In the genomic region with DNA sequence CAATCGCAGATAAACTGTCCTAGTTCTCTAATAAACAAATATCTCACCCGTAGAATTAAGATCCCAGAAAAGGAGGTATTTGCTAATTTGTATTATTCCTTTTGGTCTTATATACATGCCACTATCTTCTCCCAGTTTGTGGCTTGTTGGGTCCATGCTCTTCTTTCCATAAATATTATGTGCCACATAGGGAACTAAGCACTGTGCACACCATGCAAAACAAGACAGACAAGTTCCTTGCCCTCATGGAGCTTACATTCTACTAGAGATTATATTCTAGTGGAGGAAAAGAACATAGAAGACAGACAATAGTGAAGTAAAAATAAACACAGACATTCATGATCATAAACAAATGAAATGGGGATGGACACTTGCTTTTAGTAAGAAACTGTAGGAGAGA, we compare ENCODE assay signal across 23 cellular contexts.
"Had no signal": no experiment of that assay in that cellular context is flagged by ENCODE, and none has a peak within 500 bp of the region (broad histone marks: within the 10 kb centered on the region; RNA-seq: fewer than 3 reads in every experiment).

No MANE protein-coding gene starts in this region.

- DNase-seq: activated CD4-positive, alpha-beta T cell treated with anti-CD3 and anti-CD28 coated beads for 4 hours; activated CD4-positive, alpha-beta T cell treated with anti-CD3 and anti-CD28 coated beads, Interleukin-2, amount 50 U/mL, for 48 hours; activated gamma-delta T cell treated with Interleukin-2 at 50 U/mL for 16 hours; activated naive CD4-positive, alpha-beta T cell treated with anti-CD3 and anti-CD28 coated beads, Interleukin-2, amount 10 ng/mL, durations not matched to agents 7 days and 5 days; activated naive CD8-positive, alpha-beta T cell treated with anti-CD3 and anti-CD28 coated beads, Interleukin-2, amount 10 ng/mL, durations not matched to agents 7 days and 5 days; activated T-cell treated with anti-CD3 and anti-CD28 coated beads, Interleukin-2, amount 50 U/mL, for 1 hour; aorta; IMR-90; KG1; MV-4-11; NCI-H1105; NCI-H1436; NCI-H1694 treated with DMSO at 0.1 percent for 48 hours; NCI-H2029 treated with DMSO at 0.1 percent for 48 hours; NCI-H345; NCI-H510A; NCI-H526 treated with DMSO at 0.1 percent for 48 hours; NCI-H82; SIG-M5; T-cell had no signal

- H3K27me3 Mint-ChIP-seq: activated naive CD4-positive, alpha-beta T cell treated with anti-CD3 and anti-CD28 coated beads, Interleukin-2, amount 10 ng/mL, durations not matched to agents 7 days and 5 days; activated naive CD8-positive, alpha-beta T cell treated with anti-CD3 and anti-CD28 coated beads, Interleukin-2, amount 10 ng/mL, durations not matched to agents 7 days and 5 days; central memory CD8-positive, alpha-beta T cell; T-cell had no signal

- H3K27ac Mint-ChIP-seq: activated naive CD4-positive, alpha-beta T cell treated with anti-CD3 and anti-CD28 coated beads, Interleukin-2, amount 10 ng/mL, durations not matched to agents 7 days and 5 days; activated naive CD8-positive, alpha-beta T cell treated with anti-CD3 and anti-CD28 coated beads, Interleukin-2, amount 10 ng/mL, durations not matched to agents 7 days and 5 days; T-cell had no signal

- FAIRE-seq: bronchial epithelial cell had no signal

- ATAC-seq: activated CD4-positive, CD25-positive, alpha-beta regulatory T cell treated with anti-CD3 and anti-CD28 coated beads, Interleukin-2, amount 50 U/mL, for 24 hours; T-cell had no signal

- H3K9me3 Mint-ChIP-seq: activated naive CD4-positive, alpha-beta T cell treated with anti-CD3 and anti-CD28 coated beads, Interleukin-2, amount 10 ng/mL, durations not matched to agents 7 days and 5 days; central memory CD8-positive, alpha-beta T cell; T-cell had no signal

- H3K4me3 Mint-ChIP-seq: activated naive CD4-positive, alpha-beta T cell treated with anti-CD3 and anti-CD28 coated beads, Interleukin-2, amount 10 ng/mL, durations not matched to agents 7 days and 5 days; activated naive CD8-positive, alpha-beta T cell treated with anti-CD3 and anti-CD28 coated beads, Interleukin-2, amount 10 ng/mL, durations not matched to agents 7 days and 5 days; central memory CD8-positive, alpha-beta T cell; T-cell had no signal
